In the genomic region with DNA sequence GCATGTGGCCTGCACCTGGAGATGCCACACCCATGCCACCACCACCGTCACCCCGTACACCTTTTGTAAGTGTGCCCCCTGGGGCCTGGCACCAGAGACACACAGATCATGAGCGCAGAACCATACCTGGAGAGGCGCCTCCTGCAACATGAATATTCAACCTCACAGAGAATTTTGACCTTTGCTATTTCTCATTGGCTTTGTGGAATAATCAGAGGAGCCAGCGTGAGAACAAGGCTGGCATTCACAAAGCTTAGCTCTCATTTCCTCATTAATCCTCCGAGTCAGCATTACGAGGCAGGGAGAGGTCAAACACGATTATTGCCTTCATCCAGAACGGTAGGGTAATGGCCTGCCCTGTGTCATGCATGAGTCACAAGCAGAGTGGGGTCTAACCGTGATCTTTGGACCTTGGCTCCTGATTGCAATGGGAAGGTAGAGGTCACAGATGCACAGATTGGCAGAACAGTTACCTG, we compare ENCODE assay signal across 9 cellular contexts.
A peak's percentile ranks its signal among the peaks of the same experiment; 100 is the strongest.
DNase-seq lines count a peak whose midpoint lies in the region; ATAC-seq and FAIRE-seq lines count a peak whose summit lies in the region.
"Had no signal": no experiment of that assay in that cellular context is flagged by ENCODE, and none has a peak within 500 bp of the region (broad histone marks: within the 10 kb centered on the region; RNA-seq: fewer than 3 reads in every experiment).

No MANE protein-coding gene starts in this region.

- peaks cover 5% of the 10 kb centered on the region for H3K9me3 Mint-ChIP-seq in activated naive CD8-positive, alpha-beta T cell treated with anti-CD3 and anti-CD28 coated beads, Interleukin-2, amount 10 ng/mL, durations not matched to agents 7 days and 5 days
- H3K9me3 Mint-ChIP-seq in activated naive CD8-positive, alpha-beta T cell treated with anti-CD3 and anti-CD28 coated beads for 36 hours = peaks cover 8% of the 10 kb centered on the region
- H3K9me3 Mint-ChIP-seq in activated T-helper 1 cell treated with anti-CD3 and anti-CD28 coated beads, Interleukin-12 subunit alpha, Interleukin-12 subunit beta, Interleukin-2, Interleukin-4 antibody, amounts not matched to agents 30 ng/mL and 10 ng/mL and 1 ng/mL, durations not matched to agents 14 hours and 24 hours and 36 hours = peaks cover 8% of the 10 kb centered on the region

- peaks cover 38% of the 10 kb centered on the region for H3K4me1 Mint-ChIP-seq in activated naive CD8-positive, alpha-beta T cell treated with anti-CD3 and anti-CD28 coated beads, Interleukin-2, amount 10 ng/mL, durations not matched to agents 7 days and 5 days
- peaks cover 35% of the 10 kb centered on the region for H3K4me1 Mint-ChIP-seq in activated naive CD8-positive, alpha-beta T cell treated with anti-CD3 and anti-CD28 coated beads for 36 hours
- H3K4me1 Mint-ChIP-seq in activated T-helper 1 cell treated with anti-CD3 and anti-CD28 coated beads, Interleukin-12 subunit alpha, Interleukin-12 subunit beta, Interleukin-2, Interleukin-4 antibody, amounts not matched to agents 30 ng/mL and 10 ng/mL and 1 ng/mL, durations not matched to agents 14 hours and 24 hours and 36 hours (ENCODE audit: low read depth) = peaks cover 62% of the 10 kb centered on the region

- DNase-seq in activated naive CD8-positive, alpha-beta T cell treated with anti-CD3 and anti-CD28 coated beads, Interleukin-2, amount 10 ng/mL, durations not matched to agents 7 days and 5 days = no peak
- no peak for DNase-seq in activated naive CD8-positive, alpha-beta T cell treated with anti-CD3 and anti-CD28 coated beads for 36 hours
- DNase-seq in activated T-helper 1 cell treated with anti-CD3 and anti-CD28 coated beads, Interleukin-12 subunit alpha, Interleukin-12 subunit beta, Interleukin-2, Interleukin-4 antibody, amounts not matched to agents 30 ng/mL and 10 ng/mL and 1 ng/mL, durations not matched to agents 14 hours and 24 hours and 36 hours (ENCODE audit: low spot score) = no peak
- DNase-seq in iris pigment epithelial cell (ENCODE audit: low read depth) (peak; percentile 82), urothelium cell line (ENCODE audit: low spot score) (no peak)
- DNase-seq: activated T-cell treated with anti-CD3 and anti-CD28 coated beads for 4 hours had no signal

- peak overlapping the region; percentile 98 for H3K27ac Mint-ChIP-seq in activated naive CD8-positive, alpha-beta T cell treated with anti-CD3 and anti-CD28 coated beads, Interleukin-2, amount 10 ng/mL, durations not matched to agents 7 days and 5 days
- H3K27ac Mint-ChIP-seq in activated naive CD8-positive, alpha-beta T cell treated with anti-CD3 and anti-CD28 coated beads for 36 hours = no peak overlapping the region
- H3K27ac Mint-ChIP-seq in activated T-helper 1 cell treated with anti-CD3 and anti-CD28 coated beads, Interleukin-12 subunit alpha, Interleukin-12 subunit beta, Interleukin-2, Interleukin-4 antibody, amounts not matched to agents 30 ng/mL and 10 ng/mL and 1 ng/mL, durations not matched to agents 14 hours and 24 hours and 36 hours = peak overlapping the region; percentile 5

- H3K27me3 Mint-ChIP-seq in activated naive CD8-positive, alpha-beta T cell treated with anti-CD3 and anti-CD28 coated beads, Interleukin-2, amount 10 ng/mL, durations not matched to agents 7 days and 5 days = peaks cover 1% of the 10 kb centered on the region
- H3K27me3 Mint-ChIP-seq in activated naive CD8-positive, alpha-beta T cell treated with anti-CD3 and anti-CD28 coated beads for 36 hours = no peaks in the 10 kb centered on the region
- peaks cover 4% of the 10 kb centered on the region for H3K27me3 Mint-ChIP-seq in activated T-helper 1 cell treated with anti-CD3 and anti-CD28 coated beads, Interleukin-12 subunit alpha, Interleukin-12 subunit beta, Interleukin-2, Interleukin-4 antibody, amounts not matched to agents 30 ng/mL and 10 ng/mL and 1 ng/mL, durations not matched to agents 14 hours and 24 hours and 36 hours (ENCODE audit: insufficient read depth)

- H3K4me3 Mint-ChIP-seq in activated naive CD8-positive, alpha-beta T cell treated with anti-CD3 and anti-CD28 coated beads, Interleukin-2, amount 10 ng/mL, durations not matched to agents 7 days and 5 days = no peak overlapping the region
- no peak overlapping the region for H3K4me3 Mint-ChIP-seq in activated naive CD8-positive, alpha-beta T cell treated with anti-CD3 and anti-CD28 coated beads for 36 hours
- H3K4me3 Mint-ChIP-seq in activated T-helper 1 cell treated with anti-CD3 and anti-CD28 coated beads, Interleukin-12 subunit alpha, Interleukin-12 subunit beta, Interleukin-2, Interleukin-4 antibody, amounts not matched to agents 30 ng/mL and 10 ng/mL and 1 ng/mL, durations not matched to agents 14 hours and 24 hours and 36 hours = no peak overlapping the region

- intact Hi-C loops in activated T-helper 1 cell treated with anti-CD3 and anti-CD28 coated beads, Interleukin-12 subunit alpha, Interleukin-12 subunit beta, Interleukin-2, Interleukin-4 antibody, amounts not matched to agents 30 ng/mL and 10 ng/mL and 1 ng/mL, durations not matched to agents 14 hours and 24 hours and 36 hours (cut with micrococcal nuclease) = no loop called here

- POLR2A ChIA-PET in activated naive CD8-positive, alpha-beta T cell treated with anti-CD3 and anti-CD28 coated beads, Interleukin-2, amount 10 ng/mL, durations not matched to agents 7 days and 5 days (lab: Charles Lee) = interaction anchor here (1.2 to 2.0 kb wide), 5 partner anchors 15 to 118 kb away, joined by 3 to 20 read pairs (median 6); no protein-coding TSS in a partner anchor

- ATAC-seq in activated naive CD8-positive, alpha-beta T cell treated with anti-CD3 and anti-CD28 coated beads, Interleukin-2, amount 10 ng/mL, durations not matched to agents 7 days and 5 days (ENCODE audit: low read depth) = no peak
- no peak for ATAC-seq in HG03521 (IDR thresholded peaks at IDR 0.05; ENCODE audit: unreplicated experiment)
- no peak for ATAC-seq in HG03159 (IDR thresholded peaks at IDR 0.05; ENCODE audit: unreplicated experiment)
- no peak for ATAC-seq in HG03565 (IDR thresholded peaks at IDR 0.05; ENCODE audit: unreplicated experiment)

- peaks cover 28% of the 10 kb centered on the region for H3K36me3 Mint-ChIP-seq in activated naive CD8-positive, alpha-beta T cell treated with anti-CD3 and anti-CD28 coated beads, Interleukin-2, amount 10 ng/mL, durations not matched to agents 7 days and 5 days
- H3K36me3 Mint-ChIP-seq in activated naive CD8-positive, alpha-beta T cell treated with anti-CD3 and anti-CD28 coated beads for 36 hours = peaks cover 9% of the 10 kb centered on the region
- peaks cover 9% of the 10 kb centered on the region for H3K36me3 Mint-ChIP-seq in activated T-helper 1 cell treated with anti-CD3 and anti-CD28 coated beads, Interleukin-12 subunit alpha, Interleukin-12 subunit beta, Interleukin-2, Interleukin-4 antibody, amounts not matched to agents 30 ng/mL and 10 ng/mL and 1 ng/mL, durations not matched to agents 14 hours and 24 hours and 36 hours (ENCODE audit: low read depth)

- peak; percentile 67 for FAIRE-seq in urothelium cell line (lab: Jason Lieb, UNC)
